In the genomic region with DNA sequence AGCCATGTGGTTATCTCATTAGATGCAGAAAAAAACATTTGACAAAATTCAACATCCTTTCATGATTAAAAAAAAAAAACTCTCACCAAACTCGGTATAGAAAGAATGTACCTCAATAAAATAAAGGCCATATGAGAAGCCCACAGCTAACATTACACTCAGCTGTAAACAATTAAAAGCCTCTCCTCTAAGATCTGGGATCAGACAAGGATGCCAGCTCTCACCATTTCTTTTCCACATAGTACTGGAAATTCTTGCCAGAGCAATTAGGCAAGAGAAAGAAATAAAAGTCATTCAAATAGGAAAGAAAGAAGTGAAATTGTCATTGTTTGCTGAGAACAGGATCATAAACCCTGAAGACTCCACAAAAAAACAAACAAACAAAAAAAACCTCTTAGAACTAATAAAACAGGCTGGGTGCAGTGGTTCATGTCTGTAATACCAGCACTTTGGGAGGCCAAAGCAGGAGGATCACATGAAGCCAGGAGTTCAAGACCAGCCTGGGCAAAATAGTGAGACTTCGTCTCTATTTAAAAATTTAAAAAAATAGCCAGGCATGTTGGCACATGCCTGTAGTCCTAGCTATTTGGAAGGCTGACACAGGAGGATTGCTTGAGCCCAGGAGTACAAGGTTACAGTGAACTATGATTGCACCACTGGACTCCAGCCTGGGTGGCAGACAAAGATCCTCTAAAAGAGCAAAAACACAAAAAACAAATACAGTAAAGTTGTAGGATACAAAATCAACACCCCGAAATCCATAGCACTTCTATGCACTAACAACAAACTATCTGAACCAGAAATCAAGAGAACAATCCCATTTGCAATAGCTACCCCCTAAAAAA, we compare ENCODE assay signal across 1 cellular context.
TF ChIP-seq lines count a peak whose summit lies in the region.

No MANE protein-coding gene starts in this region.

TF ChIP-seq in HepG2, 621 proteins besides CTCF, POLR2A, EP300 and RAD21 (continued from another document and continues in another):
- TF ChIP-seq, protein P1, sequence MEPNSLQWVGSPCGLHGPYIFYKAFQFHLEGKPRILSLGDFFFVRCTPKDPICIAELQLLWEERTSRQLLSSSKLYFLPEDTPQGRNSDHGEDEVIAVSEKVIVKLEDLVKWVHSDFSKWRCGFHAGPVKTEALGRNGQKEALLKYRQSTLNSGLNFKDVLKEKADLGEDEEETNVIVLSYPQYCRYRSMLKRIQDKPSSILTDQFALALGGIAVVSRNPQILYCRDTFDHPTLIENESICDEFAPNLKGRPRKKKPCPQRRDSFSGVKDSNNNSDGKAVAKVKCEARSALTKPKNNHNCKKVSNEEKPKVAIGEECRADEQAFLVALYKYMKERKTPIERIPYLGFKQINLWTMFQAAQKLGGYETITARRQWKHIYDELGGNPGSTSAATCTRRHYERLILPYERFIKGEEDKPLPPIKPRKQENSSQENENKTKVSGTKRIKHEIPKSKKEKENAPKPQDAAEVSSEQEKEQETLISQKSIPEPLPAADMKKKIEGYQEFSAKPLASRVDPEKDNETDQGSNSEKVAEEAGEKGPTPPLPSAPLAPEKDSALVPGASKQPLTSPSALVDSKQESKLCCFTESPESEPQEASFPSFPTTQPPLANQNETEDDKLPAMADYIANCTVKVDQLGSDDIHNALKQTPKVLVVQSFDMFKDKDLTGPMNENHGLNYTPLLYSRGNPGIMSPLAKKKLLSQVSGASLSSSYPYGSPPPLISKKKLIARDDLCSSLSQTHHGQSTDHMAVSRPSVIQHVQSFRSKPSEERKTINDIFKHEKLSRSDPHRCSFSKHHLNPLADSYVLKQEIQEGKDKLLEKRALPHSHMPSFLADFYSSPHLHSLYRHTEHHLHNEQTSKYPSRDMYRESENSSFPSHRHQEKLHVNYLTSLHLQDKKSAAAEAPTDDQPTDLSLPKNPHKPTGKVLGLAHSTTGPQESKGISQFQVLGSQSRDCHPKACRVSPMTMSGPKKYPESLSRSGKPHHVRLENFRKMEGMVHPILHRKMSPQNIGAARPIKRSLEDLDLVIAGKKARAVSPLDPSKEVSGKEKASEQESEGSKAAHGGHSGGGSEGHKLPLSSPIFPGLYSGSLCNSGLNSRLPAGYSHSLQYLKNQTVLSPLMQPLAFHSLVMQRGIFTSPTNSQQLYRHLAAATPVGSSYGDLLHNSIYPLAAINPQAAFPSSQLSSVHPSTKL (CRISPR knock-in tag; IDR thresholded peaks at IDR 0.05): peak; percentile 89
- peak; percentile 22; the same call in 1 of the 2 replicates for TF ChIP-seq TSC22D2 (CRISPR knock-in tag; IDR thresholded peaks at IDR 0.05; ENCODE audit: borderline replicate concordance)
- TF ChIP-seq CBX2 (IDR thresholded peaks at IDR 0.05; ENCODE audit: low read depth, low read length): no peak
- no peak for TF ChIP-seq CBX2 (CRISPR knock-in tag; IDR thresholded peaks at IDR 0.05; ENCODE audit: low read depth)
- TF ChIP-seq AGO2 (optimal IDR thresholded peaks at IDR 0.05; ENCODE audit: low read depth, low read length): no peak
- TF ChIP-seq SOX6 (IDR thresholded peaks at IDR 0.05): no peak
- TF ChIP-seq SOX6 (CRISPR knock-in tag; IDR thresholded peaks at IDR 0.05): peak; percentile 81
- TF ChIP-seq SALL2 (CRISPR knock-in tag; IDR thresholded peaks at IDR 0.05): no peak
- no peak for TF ChIP-seq MTA3 (CRISPR knock-in tag; IDR thresholded peaks at IDR 0.05)
- no peak for TF ChIP-seq PBX3 (CRISPR knock-in tag; IDR thresholded peaks at IDR 0.05; ENCODE audit: borderline replicate concordance)
- TF ChIP-seq ZNF280B (CRISPR knock-in tag; IDR thresholded peaks at IDR 0.05; ENCODE audit: borderline replicate concordance): no peak
- no peak for TF ChIP-seq TEAD2 (CRISPR knock-in tag; IDR thresholded peaks at IDR 0.05)
- no peak for TF ChIP-seq ZNF703 (CRISPR knock-in tag; IDR thresholded peaks at IDR 0.05; ENCODE audit: borderline replicate concordance)
- TF ChIP-seq ZNF839 (CRISPR knock-in tag; IDR thresholded peaks at IDR 0.05; ENCODE audit: borderline replicate concordance): no peak
- TF ChIP-seq REST (IDR thresholded peaks at IDR 0.05; ENCODE audit: borderline replicate concordance in 1 of 2, low read depth in 1 of 2, low read length in 2 of 2): 0 out of 4 replicates have a peak, but pooled peaks of 1 of the 2 experiments have one; percentile 8
- TF ChIP-seq TGIF2 (CRISPR knock-in tag; IDR thresholded peaks at IDR 0.05): no peak
- TF ChIP-seq, protein P2, sequence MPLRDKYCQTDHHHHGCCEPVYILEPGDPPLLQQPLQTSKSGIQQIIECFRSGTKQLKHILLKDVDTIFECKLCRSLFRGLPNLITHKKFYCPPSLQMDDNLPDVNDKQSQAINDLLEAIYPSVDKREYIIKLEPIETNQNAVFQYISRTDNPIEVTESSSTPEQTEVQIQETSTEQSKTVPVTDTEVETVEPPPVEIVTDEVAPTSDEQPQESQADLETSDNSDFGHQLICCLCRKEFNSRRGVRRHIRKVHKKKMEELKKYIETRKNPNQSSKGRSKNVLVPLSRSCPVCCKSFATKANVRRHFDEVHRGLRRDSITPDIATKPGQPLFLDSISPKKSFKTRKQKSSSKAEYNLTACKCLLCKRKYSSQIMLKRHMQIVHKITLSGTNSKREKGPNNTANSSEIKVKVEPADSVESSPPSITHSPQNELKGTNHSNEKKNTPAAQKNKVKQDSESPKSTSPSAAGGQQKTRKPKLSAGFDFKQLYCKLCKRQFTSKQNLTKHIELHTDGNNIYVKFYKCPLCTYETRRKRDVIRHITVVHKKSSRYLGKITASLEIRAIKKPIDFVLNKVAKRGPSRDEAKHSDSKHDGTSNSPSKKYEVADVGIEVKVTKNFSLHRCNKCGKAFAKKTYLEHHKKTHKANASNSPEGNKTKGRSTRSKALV (CRISPR knock-in tag; IDR thresholded peaks at IDR 0.05): peak; percentile 63; the same call in 1 of the 2 replicates
- no peak for TF ChIP-seq ETV6 (CRISPR knock-in tag; conservative IDR thresholded peaks at IDR 0.05)
- TF ChIP-seq MAFF (IDR thresholded peaks at IDR 0.05; ENCODE audit: low read depth, low read length): no peak
- no peak for TF ChIP-seq MLLT10 (CRISPR knock-in tag; IDR thresholded peaks at IDR 0.05)
- peak; percentile 88 for TF ChIP-seq ZSCAN9 (CRISPR knock-in tag; IDR thresholded peaks at IDR 0.05; ENCODE audit: borderline replicate concordance)
- peak; percentile 60; the same call in 1 of the 2 replicates for TF ChIP-seq DMAP1 (CRISPR knock-in tag; IDR thresholded peaks at IDR 0.05)
- TF ChIP-seq SOX13 (IDR thresholded peaks at IDR 0.05): 0 out of 2 replicates have a peak, but pooled peaks have one; percentile 50
- TF ChIP-seq SOX13 (CRISPR knock-in tag; conservative IDR thresholded peaks at IDR 0.05 in 1 of 2, IDR thresholded peaks at IDR 0.05 in 1 of 2): peak in 1 of 2 experiments; percentile 85; a peak in 2 of 4 replicates
- no peak for TF ChIP-seq TCF7L2 (IDR thresholded peaks at IDR 0.05; ENCODE audit: low read depth, low read length)
- TF ChIP-seq BRD4 (CRISPR knock-in tag; IDR thresholded peaks at IDR 0.05): 0 out of 2 replicates have a peak, but pooled peaks have one; percentile 49
- peak; percentile 67 for TF ChIP-seq BCL6 (CRISPR knock-in tag; IDR thresholded peaks at IDR 0.05)
- TF ChIP-seq POGK (CRISPR knock-in tag; conservative IDR thresholded peaks at IDR 0.05): peak; percentile 43; the same call in 1 of the 2 replicates
- TF ChIP-seq HNF1A (IDR thresholded peaks at IDR 0.05; ENCODE audit: low read depth): peak; percentile 42; the same call in 1 of the 2 replicates
- peak; percentile 75; the same call in 1 of the 2 replicates for TF ChIP-seq HNF1A (CRISPR knock-in tag; IDR thresholded peaks at IDR 0.05; ENCODE audit: borderline replicate concordance)
- TF ChIP-seq CREM (IDR thresholded peaks at IDR 0.05): peak; percentile 66
- no peak for TF ChIP-seq CREM (CRISPR knock-in tag; IDR thresholded peaks at IDR 0.05)
- no peak for TF ChIP-seq SKI (IDR thresholded peaks at IDR 0.05; ENCODE audit: partially characterized antibody)
